Comparison of ENCODE assay signal across 9 cellular contexts in the genomic region with DNA sequence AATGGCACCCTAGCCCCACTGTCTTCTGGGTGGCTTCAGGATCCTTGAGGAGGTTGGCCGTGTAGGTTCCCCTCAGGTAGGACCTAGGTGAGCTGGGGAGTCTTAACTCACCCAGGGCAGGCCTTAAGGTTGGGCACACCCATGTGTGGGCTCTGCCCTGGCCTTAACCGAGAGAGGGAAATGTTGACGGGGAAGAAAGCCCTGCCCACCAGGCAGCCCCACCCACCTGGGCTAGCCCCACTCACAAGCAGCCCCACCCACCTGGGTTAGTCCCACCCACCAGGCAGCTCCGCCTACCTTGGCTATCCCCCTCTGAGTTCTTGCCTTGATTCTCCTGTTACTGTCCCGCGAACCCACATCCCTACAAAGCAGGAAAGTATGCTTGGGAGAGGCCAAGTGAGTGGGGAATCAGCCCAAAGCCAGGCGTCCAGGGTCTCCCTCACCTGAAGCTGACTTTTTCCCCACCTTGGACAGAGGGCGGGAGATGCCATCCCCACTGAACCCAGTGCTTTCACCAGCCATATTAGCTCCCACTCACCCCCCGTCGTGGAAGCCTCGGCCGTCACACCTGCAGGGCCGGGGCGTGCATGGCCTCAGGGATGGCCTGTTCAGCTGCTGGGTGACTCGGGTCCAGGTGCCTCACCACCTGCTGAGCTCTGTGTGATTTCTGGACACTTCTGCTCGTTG. TPM values are rescaled to one million over a fixed set of nuclear protein-coding genes. Genes with fewer than 3 reads are reported as not detected.
A peak's percentile ranks its signal among the peaks of the same experiment; 100 is the strongest.
DNase-seq lines count a peak whose midpoint lies in the region; ATAC-seq and TF ChIP-seq lines count a peak whose summit lies in the region.
"Had no signal": no experiment of that assay in that cellular context is flagged by ENCODE, and none has a peak within 500 bp of the region (broad histone marks: within the 10 kb centered on the region; RNA-seq: fewer than 3 reads in every experiment).

A gene (plus strand): TSS at position 337 of the 687 bp plus-strand sequence. CDS start 1,200 bp downstream, outside the sequence.

- no peak within 1 kb of the TSS for H3K4me2 ChIP-seq in mesendoderm (ENCODE audit: low read length)

- H3K79me1 ChIP-seq in mesendoderm (ENCODE audit: low read length), result no peaks in the 10 kb centered on the region

- H3K36me3 Mint-ChIP-seq in activated naive CD8-positive, alpha-beta T cell treated with anti-CD3 and anti-CD28 coated beads, Interleukin-2, amount 50 U/mL, for 24 hours (ENCODE audit: low read depth), result no peaks in the 10 kb centered on the region
- no peaks in the 10 kb centered on the region for H3K36me3 Mint-ChIP-seq in glutamatergic neuron (ENCODE audit: unreplicated experiment)

- H3K27ac ChIP-seq in mesendoderm (ENCODE audit: low read depth, low read length), result no peak within 1 kb of the TSS

- H3K4me1 Mint-ChIP-seq in activated naive CD8-positive, alpha-beta T cell treated with anti-CD3 and anti-CD28 coated beads, Interleukin-2, amount 50 U/mL, for 24 hours, result peaks cover 46% of the 10 kb centered on the region
- H3K4me1 Mint-ChIP-seq in glutamatergic neuron (ENCODE audit: low read depth, unreplicated experiment), result no peaks in the 10 kb centered on the region

- H2BK5ac ChIP-seq in mesendoderm (ENCODE audit: low read length), result no peak within 1 kb of the TSS

- H3K79me2 ChIP-seq in mesendoderm (ENCODE audit: control insufficient read depth, insufficient read depth, low read length), result no peaks in the 10 kb centered on the region

- no peaks in the 10 kb centered on the region for H3K36me3 ChIP-seq in mesendoderm (ENCODE audit: control insufficient read depth, insufficient read depth, low read length)

- no peaks in the 10 kb centered on the region for H3K4me1 ChIP-seq in mesendoderm (ENCODE audit: control insufficient read depth, low read depth, low read length)

- H2BK120ac ChIP-seq in mesendoderm (ENCODE audit: low read depth, low read length), result no peak within 1 kb of the TSS

- no peak within 1 kb of the TSS for H3K18ac ChIP-seq in mesendoderm (ENCODE audit: low read length)

- no peak within 1 kb of the TSS for H3K56ac ChIP-seq in mesendoderm (ENCODE audit: low read length)

- no peaks in the 10 kb centered on the region for H3K27me3 ChIP-seq in mesendoderm (ENCODE audit: insufficient read depth, low read length, poor library complexity)

- no peak within 1 kb of the TSS for H3K4ac ChIP-seq in mesendoderm (ENCODE audit: low read depth, low read length)

- H2AK5ac ChIP-seq in mesendoderm (ENCODE audit: low read length), result no peak within 1 kb of the TSS

- H3K23ac ChIP-seq in mesendoderm (ENCODE audit: low read length), result no peak within 1 kb of the TSS

- no CpG with 5 or more reads among the region's 16 CpGs for WGBS in mesendoderm (ENCODE audit: extremely low coverage, insufficient coverage, low lambda C conversion rate)

- H3K27me3 Mint-ChIP-seq in activated naive CD8-positive, alpha-beta T cell treated with anti-CD3 and anti-CD28 coated beads, Interleukin-2, amount 50 U/mL, for 24 hours, result peaks cover 2% of the 10 kb centered on the region
- peaks cover 16% of the 10 kb centered on the region for H3K27me3 Mint-ChIP-seq in glutamatergic neuron (ENCODE audit: unreplicated experiment)

- no peak within 1 kb of the TSS for H4K8ac ChIP-seq in mesendoderm (ENCODE audit: low read depth, low read length)

- peak; percentile 46 for DNase-seq in NCI-H226
- peak; percentile 59 for DNase-seq in activated naive CD8-positive, alpha-beta T cell treated with anti-CD3 and anti-CD28 coated beads, Interleukin-2, amount 50 U/mL, for 24 hours
- DNase-seq in mesendoderm, result peak; percentile 80
- no peak for DNase-seq in medulla oblongata (ENCODE audit: extremely low spot score)
- no peak for DNase-seq in cerebellum (ENCODE audit: low spot score)
- DNase-seq in glutamatergic neuron, result no peak

- no peak within 1 kb of the TSS for H3K9ac ChIP-seq in mesendoderm (ENCODE audit: low read length)

- no peak for ATAC-seq in activated naive CD8-positive, alpha-beta T cell treated with anti-CD3 and anti-CD28 coated beads, Interleukin-2, amount 50 U/mL, for 24 hours
- ATAC-seq in HG02852 (IDR thresholded peaks at IDR 0.05; ENCODE audit: unreplicated experiment), result no peak

- no peak within 1 kb of the TSS for H4K5ac ChIP-seq in mesendoderm (ENCODE audit: low read length)

- no peak within 1 kb of the TSS for H3K4me3 Mint-ChIP-seq in activated naive CD8-positive, alpha-beta T cell treated with anti-CD3 and anti-CD28 coated beads, Interleukin-2, amount 50 U/mL, for 24 hours
- H3K4me3 Mint-ChIP-seq in glutamatergic neuron (ENCODE audit: unreplicated experiment), result no peak within 1 kb of the TSS

- H3K4me3 ChIP-seq in GM12875 (ENCODE audit: low read depth, low read length), result peak within 1 kb of the TSS; percentile 37
- no peak within 1 kb of the TSS for H3K4me3 ChIP-seq in mesendoderm (ENCODE audit: low read length)

- no peak within 1 kb of the TSS for H2BK15ac ChIP-seq in mesendoderm (replicated peaks; ENCODE audit: low read depth)

- H3K9me3 Mint-ChIP-seq in activated naive CD8-positive, alpha-beta T cell treated with anti-CD3 and anti-CD28 coated beads, Interleukin-2, amount 50 U/mL, for 24 hours, result no peaks in the 10 kb centered on the region
- H3K9me3 Mint-ChIP-seq in glutamatergic neuron (ENCODE audit: unreplicated experiment), result peaks cover 6% of the 10 kb centered on the region

- TF ChIP-seq CTCF in GM12875 (IDR thresholded peaks at IDR 0.05; ENCODE audit: borderline replicate concordance, insufficient read depth, low read depth, low read length) (no peak), glutamatergic neuron (IDR thresholded peaks at IDR 0.05; ENCODE audit: partially characterized antibody, unreplicated experiment) (no peak)

- H3K27ac Mint-ChIP-seq in activated naive CD8-positive, alpha-beta T cell treated with anti-CD3 and anti-CD28 coated beads, Interleukin-2, amount 50 U/mL, for 24 hours, result no peak within 1 kb of the TSS
- H3K27ac Mint-ChIP-seq in glutamatergic neuron (ENCODE audit: unreplicated experiment), result no peak within 1 kb of the TSS

RNA-seq across cellular contexts. Expression of the gene that starts here (rescaled TPM):
- polyA plus RNA-seq in mesendoderm (2013, experiment 1 of 2), result 0.08 TPM
- polyA plus RNA-seq in mesendoderm (2013, experiment 2 of 2), result 0.04 TPM
- total RNA-seq in cerebellum, result not detected
- not detected for total RNA-seq in glutamatergic neuron (ENCODE audit: unreplicated experiment)
- total RNA-seq: urinary bladder had no signal

Comparison
In these comparisons a context has a peak if more than half of its experiments do, and no peak if none do; other contexts are left out.
1. DNase-seq: peak in NCI-H226 (single experiment), activated naive CD8-positive, alpha-beta T cell treated with anti-CD3 and anti-CD28 coated beads, Interleukin-2, amount 50 U/mL, for 24 hours (single experiment) and mesendoderm (single experiment); none in medulla oblongata (single experiment), cerebellum (single experiment) and glutamatergic neuron (single experiment).